In the genomic region with DNA sequence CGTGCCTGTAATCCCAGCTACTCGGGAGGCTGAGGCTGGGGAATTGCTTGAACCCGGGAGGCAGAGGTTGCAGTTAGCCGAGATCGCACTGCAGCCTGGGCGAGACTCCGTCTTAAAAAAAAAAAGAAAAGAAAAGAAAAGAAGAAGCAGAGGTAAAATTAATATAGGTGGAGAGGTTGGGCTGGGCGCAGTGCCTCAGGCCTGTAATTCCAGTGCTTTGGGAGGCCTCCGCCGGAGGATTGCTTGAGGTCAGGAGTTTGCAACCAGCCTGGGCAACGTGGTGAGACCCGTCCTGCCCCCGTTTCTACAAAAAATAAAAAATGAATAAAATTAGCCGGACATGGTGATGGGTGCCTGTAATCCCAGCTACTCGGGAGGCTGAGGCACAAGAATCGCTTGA, we compare ENCODE assay signal across 33 cellular contexts. TPM values are rescaled to one million over a fixed set of nuclear protein-coding genes. Genes with fewer than 3 reads are reported as not detected.
"Had no signal": no experiment of that assay in that cellular context is flagged by ENCODE, and none has a peak within 500 bp of the region (broad histone marks: within the 10 kb centered on the region; RNA-seq: fewer than 3 reads in every experiment).

No MANE protein-coding gene starts in this region.

- H3K36me3 ChIP-seq: heart left ventricle, left lung, neural progenitor cell, pancreas, prostate gland, right lobe of liver, thoracic aorta, tibial artery, vagina had no signal

- ATAC-seq: heart left ventricle; left colon; left lung; mucosa of descending colon; naive thymus-derived CD8-positive, alpha-beta T cell; pancreas; stimulated activated memory B cell treated with anti-CD40 and anti-IgM and Interleukin-4, amounts not matched to agents 10 μg/mL and 1 μg/mL and 100 μg/mL, for 72 hours; stimulated activated naive CD8-positive, alpha-beta T cell treated with anti-CD3 and anti-CD28 coated beads, Interleukin-15, amount 100 ng/mL, for 72 hours had no signal

- H3K9me3 ChIP-seq: heart left ventricle, pancreas, prostate gland, right lobe of liver, thoracic aorta, vagina had no signal

- H3K4me1 ChIP-seq: heart left ventricle, left lung, neural progenitor cell, pancreas, prostate gland, right lobe of liver, tibial artery, vagina had no signal

- H3K27me3 ChIP-seq: heart left ventricle, left lung, neural progenitor cell, pancreas, right lobe of liver, tibial artery, vagina had no signal

- H3K4me3 ChIP-seq: heart left ventricle, left lung, lung, mucosa of descending colon, neural progenitor cell, pancreas, prostate gland, right lobe of liver, smooth muscle cell, thoracic aorta, tibial artery, vagina had no signal

- DNase-seq: heart left ventricle; hypothalamus; immature natural killer cell; kidney; left colon; mesendoderm; midbrain; mucosa of descending colon; naive thymus-derived CD8-positive, alpha-beta T cell; nephron progenitor cell; pancreas; retina; right lobe of liver; stimulated activated CD4-positive, alpha-beta T cell treated with anti-CD3 and anti-CD28 coated beads, Interleukin-1b, Interleukin-23, amount 100 ng/mL, for 48 hours; stimulated activated CD4-positive, alpha-beta T cell treated with anti-CD3 and anti-CD28 coated beads, Interleukin-2, amount 100 ng/mL, for 48 hours; stimulated activated CD4-positive, alpha-beta T cell treated with anti-CD3 and anti-CD28 coated beads, Interleukin-4, amount 100 ng/mL, for 4 hours; stimulated activated CD8-positive, alpha-beta memory T cell treated with anti-CD3 and anti-CD28 coated beads, Interleukin-4, amount 100 ng/mL, for 48 hours; stimulated activated naive CD4-positive, alpha-beta T cell treated with Interleukin-2 at 50 U/mL for 16 hours; stimulated activated naive CD8-positive, alpha-beta T cell treated with anti-CD3 and anti-CD28 coated beads, Interleukin-15, amount 100 ng/mL, for 72 hours; tibial artery; trophoblast cell had no signal

- H3K27ac ChIP-seq: heart left ventricle, left lung, neural progenitor cell, pancreas, prostate gland, right lobe of liver, thoracic aorta, tibial artery, vagina had no signal

RNA-seq across cellular contexts. Expression of a gene that starts 0.9 kb away (rescaled TPM):
- total RNA-seq: kidney; left colon; left lung; lower leg skin; lung; mucosa of descending colon; naive thymus-derived CD8-positive, alpha-beta T cell; omental fat pad; pancreas; right lobe of liver; skeletal muscle tissue; smooth muscle cell; thoracic aorta; urinary bladder; vagina had no signal
- polyA plus RNA-seq: heart left ventricle, immature natural killer cell, lung, pancreas, smooth muscle cell, urinary bladder had no signal
